In the genomic region with DNA sequence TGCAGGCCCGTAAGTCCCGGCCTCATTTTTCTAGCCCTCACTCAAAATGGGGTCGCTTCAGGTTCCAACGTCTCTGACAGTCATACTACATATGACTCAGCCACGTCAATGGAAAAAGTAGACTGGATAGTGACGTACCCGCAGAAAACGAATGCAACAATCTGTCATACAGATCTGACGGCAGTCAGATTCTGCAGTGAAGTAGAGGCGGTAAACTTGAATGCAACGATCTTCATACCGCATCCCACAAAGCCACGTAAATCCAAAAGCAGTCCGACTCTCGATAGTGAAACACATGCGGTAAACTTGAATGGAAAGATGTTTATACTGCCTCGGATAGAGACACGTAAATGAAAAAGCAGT, we compare ENCODE assay signal across 1 cellular context.
TF ChIP-seq lines count a peak whose summit lies in the region.

No MANE protein-coding gene starts in this region.

TF ChIP-seq in GM12878, 131 proteins besides CTCF, POLR2A, EP300 and RAD21 (continued from another document):
- TF ChIP-seq, protein P1, sequence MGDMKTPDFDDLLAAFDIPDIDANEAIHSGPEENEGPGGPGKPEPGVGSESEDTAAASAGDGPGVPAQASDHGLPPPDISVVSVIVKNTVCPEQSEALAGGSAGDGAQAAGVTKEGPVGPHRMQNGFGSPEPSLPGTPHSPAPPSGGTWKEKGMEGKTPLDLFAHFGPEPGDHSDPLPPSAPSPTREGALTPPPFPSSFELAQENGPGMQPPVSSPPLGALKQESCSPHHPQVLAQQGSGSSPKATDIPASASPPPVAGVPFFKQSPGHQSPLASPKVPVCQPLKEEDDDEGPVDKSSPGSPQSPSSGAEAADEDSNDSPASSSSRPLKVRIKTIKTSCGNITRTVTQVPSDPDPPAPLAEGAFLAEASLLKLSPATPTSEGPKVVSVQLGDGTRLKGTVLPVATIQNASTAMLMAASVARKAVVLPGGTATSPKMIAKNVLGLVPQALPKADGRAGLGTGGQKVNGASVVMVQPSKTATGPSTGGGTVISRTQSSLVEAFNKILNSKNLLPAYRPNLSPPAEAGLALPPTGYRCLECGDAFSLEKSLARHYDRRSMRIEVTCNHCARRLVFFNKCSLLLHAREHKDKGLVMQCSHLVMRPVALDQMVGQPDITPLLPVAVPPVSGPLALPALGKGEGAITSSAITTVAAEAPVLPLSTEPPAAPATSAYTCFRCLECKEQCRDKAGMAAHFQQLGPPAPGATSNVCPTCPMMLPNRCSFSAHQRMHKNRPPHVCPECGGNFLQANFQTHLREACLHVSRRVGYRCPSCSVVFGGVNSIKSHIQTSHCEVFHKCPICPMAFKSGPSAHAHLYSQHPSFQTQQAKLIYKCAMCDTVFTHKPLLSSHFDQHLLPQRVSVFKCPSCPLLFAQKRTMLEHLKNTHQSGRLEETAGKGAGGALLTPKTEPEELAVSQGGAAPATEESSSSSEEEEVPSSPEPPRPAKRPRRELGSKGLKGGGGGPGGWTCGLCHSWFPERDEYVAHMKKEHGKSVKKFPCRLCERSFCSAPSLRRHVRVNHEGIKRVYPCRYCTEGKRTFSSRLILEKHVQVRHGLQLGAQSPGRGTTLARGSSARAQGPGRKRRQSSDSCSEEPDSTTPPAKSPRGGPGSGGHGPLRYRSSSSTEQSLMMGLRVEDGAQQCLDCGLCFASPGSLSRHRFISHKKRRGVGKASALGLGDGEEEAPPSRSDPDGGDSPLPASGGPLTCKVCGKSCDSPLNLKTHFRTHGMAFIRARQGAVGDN (IDR thresholded peaks at IDR 0.05): peak; percentile 22; the same call in 1 of the 2 replicates
- TF ChIP-seq SREBF1 (IDR thresholded peaks at IDR 0.05; ENCODE audit: low read length) (0 out of 2 replicates have a peak, but pooled peaks have one; percentile 9), GATAD2B (conservative IDR thresholded peaks at IDR 0.05; ENCODE audit: low read depth) (no peak), CEBPZ (IDR thresholded peaks at IDR 0.05; ENCODE audit: low read depth, low read length) (no peak), CHD2 (IDR thresholded peaks at IDR 0.05; ENCODE audit: borderline replicate concordance, low read depth, low read length) (no peak), FOS (IDR thresholded peaks at IDR 0.05; ENCODE audit: borderline replicate concordance, extremely low read depth, insufficient read length) (no peak), ZSCAN29 (IDR thresholded peaks at IDR 0.05) (no peak), KAT2A (conservative IDR thresholded peaks at IDR 0.05; ENCODE audit: control insufficient read depth, low read depth, low read length) (no peak), CREM (IDR thresholded peaks at IDR 0.05; ENCODE audit: low read depth) (peak; percentile 46; the same call in 1 of the 2 replicates), SMAD1 (IDR thresholded peaks at IDR 0.05; ENCODE audit: low read depth, partially characterized antibody) (no peak), ASH2L (IDR thresholded peaks at IDR 0.05; ENCODE audit: borderline replicate concordance, low read depth) (no peak), CHD1 (IDR thresholded peaks at IDR 0.05; ENCODE audit: low read depth, low read length) (no peak; the same call in 1 of the 2 replicates), EGR1 (IDR thresholded peaks at IDR 0.05; ENCODE audit: borderline replicate concordance in 1 of 2, low read depth in 2 of 2, low read length in 2 of 2) (no peak), JUND (IDR thresholded peaks at IDR 0.05; ENCODE audit: low read depth, low read length) (no peak), ZBTB4 (CRISPR knock-in tag; IDR thresholded peaks at IDR 0.05) (peak; percentile 23; the same call in 1 of the 2 replicates), TAF1 (IDR thresholded peaks at IDR 0.05; ENCODE audit: borderline replicate concordance, low read depth, low read length) (no peak), FOXM1 (IDR thresholded peaks at IDR 0.05; ENCODE audit: low read depth, low read length) (no peak), CREB1 (IDR thresholded peaks at IDR 0.05; ENCODE audit: low read depth) (peak; percentile 93), TBL1XR1 (IDR thresholded peaks at IDR 0.05; ENCODE audit: low read depth, low read length) (no peak)
- TF ChIP-seq, protein P2, sequence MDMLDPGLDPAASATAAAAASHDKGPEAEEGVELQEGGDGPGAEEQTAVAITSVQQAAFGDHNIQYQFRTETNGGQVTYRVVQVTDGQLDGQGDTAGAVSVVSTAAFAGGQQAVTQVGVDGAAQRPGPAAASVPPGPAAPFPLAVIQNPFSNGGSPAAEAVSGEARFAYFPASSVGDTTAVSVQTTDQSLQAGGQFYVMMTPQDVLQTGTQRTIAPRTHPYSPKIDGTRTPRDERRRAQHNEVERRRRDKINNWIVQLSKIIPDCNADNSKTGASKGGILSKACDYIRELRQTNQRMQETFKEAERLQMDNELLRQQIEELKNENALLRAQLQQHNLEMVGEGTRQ (IDR thresholded peaks at IDR 0.05; ENCODE audit: borderline replicate concordance, low read depth, low read length): no peak
- TF ChIP-seq, protein P3, sequence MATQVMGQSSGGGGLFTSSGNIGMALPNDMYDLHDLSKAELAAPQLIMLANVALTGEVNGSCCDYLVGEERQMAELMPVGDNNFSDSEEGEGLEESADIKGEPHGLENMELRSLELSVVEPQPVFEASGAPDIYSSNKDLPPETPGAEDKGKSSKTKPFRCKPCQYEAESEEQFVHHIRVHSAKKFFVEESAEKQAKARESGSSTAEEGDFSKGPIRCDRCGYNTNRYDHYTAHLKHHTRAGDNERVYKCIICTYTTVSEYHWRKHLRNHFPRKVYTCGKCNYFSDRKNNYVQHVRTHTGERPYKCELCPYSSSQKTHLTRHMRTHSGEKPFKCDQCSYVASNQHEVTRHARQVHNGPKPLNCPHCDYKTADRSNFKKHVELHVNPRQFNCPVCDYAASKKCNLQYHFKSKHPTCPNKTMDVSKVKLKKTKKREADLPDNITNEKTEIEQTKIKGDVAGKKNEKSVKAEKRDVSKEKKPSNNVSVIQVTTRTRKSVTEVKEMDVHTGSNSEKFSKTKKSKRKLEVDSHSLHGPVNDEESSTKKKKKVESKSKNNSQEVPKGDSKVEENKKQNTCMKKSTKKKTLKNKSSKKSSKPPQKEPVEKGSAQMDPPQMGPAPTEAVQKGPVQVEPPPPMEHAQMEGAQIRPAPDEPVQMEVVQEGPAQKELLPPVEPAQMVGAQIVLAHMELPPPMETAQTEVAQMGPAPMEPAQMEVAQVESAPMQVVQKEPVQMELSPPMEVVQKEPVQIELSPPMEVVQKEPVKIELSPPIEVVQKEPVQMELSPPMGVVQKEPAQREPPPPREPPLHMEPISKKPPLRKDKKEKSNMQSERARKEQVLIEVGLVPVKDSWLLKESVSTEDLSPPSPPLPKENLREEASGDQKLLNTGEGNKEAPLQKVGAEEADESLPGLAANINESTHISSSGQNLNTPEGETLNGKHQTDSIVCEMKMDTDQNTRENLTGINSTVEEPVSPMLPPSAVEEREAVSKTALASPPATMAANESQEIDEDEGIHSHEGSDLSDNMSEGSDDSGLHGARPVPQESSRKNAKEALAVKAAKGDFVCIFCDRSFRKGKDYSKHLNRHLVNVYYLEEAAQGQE (IDR thresholded peaks at IDR 0.05; ENCODE audit: low read depth, low read length): no peak
- TF ChIP-seq, protein P4, sequence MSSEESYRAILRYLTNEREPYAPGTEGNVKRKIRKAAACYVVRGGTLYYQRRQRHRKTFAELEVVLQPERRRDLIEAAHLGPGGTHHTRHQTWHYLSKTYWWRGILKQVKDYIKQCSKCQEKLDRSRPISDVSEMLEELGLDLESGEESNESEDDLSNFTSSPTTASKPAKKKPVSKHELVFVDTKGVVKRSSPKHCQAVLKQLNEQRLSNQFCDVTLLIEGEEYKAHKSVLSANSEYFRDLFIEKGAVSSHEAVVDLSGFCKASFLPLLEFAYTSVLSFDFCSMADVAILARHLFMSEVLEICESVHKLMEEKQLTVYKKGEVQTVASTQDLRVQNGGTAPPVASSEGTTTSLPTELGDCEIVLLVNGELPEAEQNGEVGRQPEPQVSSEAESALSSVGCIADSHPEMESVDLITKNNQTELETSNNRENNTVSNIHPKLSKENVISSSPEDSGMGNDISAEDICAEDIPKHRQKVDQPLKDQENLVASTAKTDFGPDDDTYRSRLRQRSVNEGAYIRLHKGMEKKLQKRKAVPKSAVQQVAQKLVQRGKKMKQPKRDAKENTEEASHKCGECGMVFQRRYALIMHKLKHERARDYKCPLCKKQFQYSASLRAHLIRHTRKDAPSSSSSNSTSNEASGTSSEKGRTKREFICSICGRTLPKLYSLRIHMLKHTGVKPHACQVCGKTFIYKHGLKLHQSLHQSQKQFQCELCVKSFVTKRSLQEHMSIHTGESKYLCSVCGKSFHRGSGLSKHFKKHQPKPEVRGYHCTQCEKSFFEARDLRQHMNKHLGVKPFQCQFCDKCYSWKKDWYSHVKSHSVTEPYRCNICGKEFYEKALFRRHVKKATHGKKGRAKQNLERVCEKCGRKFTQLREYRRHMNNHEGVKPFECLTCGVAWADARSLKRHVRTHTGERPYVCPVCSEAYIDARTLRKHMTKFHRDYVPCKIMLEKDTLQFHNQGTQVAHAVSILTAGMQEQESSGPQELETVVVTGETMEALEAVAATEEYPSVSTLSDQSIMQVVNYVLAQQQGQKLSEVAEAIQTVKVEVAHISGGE (CRISPR knock-in tag; IDR thresholded peaks at IDR 0.05): peak; percentile 30; the same call in 1 of the 2 replicates
- TF ChIP-seq, protein P5, sequence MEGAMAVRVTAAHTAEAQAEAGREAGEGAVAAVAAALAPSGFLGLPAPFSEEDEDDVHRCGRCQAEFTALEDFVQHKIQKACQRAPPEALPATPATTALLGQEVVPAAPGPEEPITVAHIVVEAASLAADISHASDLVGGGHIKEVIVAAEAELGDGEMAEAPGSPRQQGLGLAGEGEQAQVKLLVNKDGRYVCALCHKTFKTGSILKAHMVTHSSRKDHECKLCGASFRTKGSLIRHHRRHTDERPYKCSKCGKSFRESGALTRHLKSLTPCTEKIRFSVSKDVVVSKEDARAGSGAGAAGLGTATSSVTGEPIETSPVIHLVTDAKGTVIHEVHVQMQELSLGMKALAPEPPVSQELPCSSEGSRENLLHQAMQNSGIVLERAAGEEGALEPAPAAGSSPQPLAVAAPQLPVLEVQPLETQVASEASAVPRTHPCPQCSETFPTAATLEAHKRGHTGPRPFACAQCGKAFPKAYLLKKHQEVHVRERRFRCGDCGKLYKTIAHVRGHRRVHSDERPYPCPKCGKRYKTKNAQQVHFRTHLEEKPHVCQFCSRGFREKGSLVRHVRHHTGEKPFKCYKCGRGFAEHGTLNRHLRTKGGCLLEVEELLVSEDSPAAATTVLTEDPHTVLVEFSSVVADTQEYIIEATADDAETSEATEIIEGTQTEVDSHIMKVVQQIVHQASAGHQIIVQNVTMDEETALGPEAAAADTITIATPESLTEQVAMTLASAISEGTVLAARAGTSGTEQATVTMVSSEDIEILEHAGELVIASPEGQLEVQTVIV (IDR thresholded peaks at IDR 0.05; ENCODE audit: borderline replicate concordance, partially characterized antibody): no peak
- TF ChIP-seq, protein P6, sequence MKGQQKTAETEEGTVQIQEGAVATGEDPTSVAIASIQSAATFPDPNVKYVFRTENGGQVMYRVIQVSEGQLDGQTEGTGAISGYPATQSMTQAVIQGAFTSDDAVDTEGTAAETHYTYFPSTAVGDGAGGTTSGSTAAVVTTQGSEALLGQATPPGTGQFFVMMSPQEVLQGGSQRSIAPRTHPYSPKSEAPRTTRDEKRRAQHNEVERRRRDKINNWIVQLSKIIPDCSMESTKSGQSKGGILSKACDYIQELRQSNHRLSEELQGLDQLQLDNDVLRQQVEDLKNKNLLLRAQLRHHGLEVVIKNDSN (IDR thresholded peaks at IDR 0.05; ENCODE audit: borderline replicate concordance, extremely low read length, insufficient read depth, low read depth, low read length): no peak
- TF ChIP-seq, protein P7, sequence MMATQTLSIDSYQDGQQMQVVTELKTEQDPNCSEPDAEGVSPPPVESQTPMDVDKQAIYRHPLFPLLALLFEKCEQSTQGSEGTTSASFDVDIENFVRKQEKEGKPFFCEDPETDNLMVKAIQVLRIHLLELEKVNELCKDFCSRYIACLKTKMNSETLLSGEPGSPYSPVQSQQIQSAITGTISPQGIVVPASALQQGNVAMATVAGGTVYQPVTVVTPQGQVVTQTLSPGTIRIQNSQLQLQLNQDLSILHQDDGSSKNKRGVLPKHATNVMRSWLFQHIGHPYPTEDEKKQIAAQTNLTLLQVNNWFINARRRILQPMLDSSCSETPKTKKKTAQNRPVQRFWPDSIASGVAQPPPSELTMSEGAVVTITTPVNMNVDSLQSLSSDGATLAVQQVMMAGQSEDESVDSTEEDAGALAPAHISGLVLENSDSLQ (IDR thresholded peaks at IDR 0.05): peak; percentile 66; the same call in 1 of the 2 replicates
